8 cellular contexts compared by ENCODE assay signal in the genomic region with DNA sequence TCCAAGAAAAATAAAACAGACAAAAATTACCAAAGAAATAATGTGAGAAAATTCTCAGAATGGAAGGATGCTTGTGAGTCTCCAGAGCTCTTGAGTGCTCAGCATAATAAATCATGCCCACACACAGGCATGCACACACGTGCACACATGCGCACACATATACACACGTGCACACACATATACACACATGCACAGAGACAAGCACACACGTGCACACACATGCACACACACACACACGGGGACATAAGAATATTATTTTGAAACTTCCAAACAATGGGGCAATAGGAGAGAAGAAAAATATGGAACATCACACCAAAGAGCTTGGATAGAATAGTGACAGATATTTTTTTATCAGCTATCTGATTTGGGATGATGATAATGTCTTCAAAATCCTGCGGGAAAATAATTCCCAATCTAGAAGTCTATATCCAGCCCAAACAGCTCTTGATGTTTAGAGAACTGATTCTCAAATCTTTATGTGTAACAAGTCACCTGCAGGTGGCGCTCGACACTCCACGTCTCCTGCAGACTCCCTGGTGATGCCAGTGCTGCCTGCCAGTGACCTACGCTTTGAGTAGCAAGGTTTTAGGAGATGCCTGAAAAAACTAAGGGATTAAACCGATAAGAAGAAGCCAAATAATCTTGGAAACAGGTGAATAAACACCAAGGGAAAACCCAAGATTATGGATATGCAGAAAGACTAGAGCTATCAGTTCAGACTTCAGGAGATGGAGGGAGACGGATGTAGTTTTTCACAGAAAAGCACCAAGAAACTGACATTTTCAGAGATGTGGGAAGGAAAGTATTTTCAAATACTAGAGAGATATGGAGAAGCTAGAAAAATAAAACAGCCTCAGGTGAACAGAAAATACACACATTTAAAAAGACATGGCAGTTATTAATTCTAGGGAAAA.
DNase-seq lines count a peak whose midpoint lies in the region; ATAC-seq lines count a peak whose summit lies in the region.

No MANE protein-coding gene starts in this region.

- ATAC-seq in HG02973 (IDR thresholded peaks at IDR 0.05; ENCODE audit: unreplicated experiment) = peak; percentile 61

- DNase-seq in NK-92 treated with Interleukin-12 subunit alpha and Interleukin-12 subunit beta, amount 100 ng/mL, for 24 hours (lab: John Stamatoyannopoulos, UW) = peak; percentile 25
- DNase-seq in NK-92 (lab: John Stamatoyannopoulos, UW; ENCODE audit: unreplicated experiment) (no peak), NCI-H226 (peak; percentile 47), middle frontal gyrus (ENCODE audit: extremely low spot score, low spot score) (peak; percentile 41)
- peak; percentile 27 to 56 for DNase-seq in activated CD4-positive, alpha-beta T cell treated with anti-CD3 and anti-CD28 coated beads, Interleukin-2, amount 50 U/mL, for 24 hours (ENCODE audit: low read depth in 1 of 2, low spot score in 1 of 2)
- DNase-seq in effector CD8-positive, alpha-beta T cell (lab: John Stamatoyannopoulos, UW) = peak; percentile 21
- peak; percentile 49 for DNase-seq in stimulated activated CD8-positive, alpha-beta memory T cell treated with anti-CD3 and anti-CD28 coated beads, Interleukin-7, amount 100 ng/mL, for 24 hours (ENCODE audit: low read depth)
